ENCODE assay signal across 14 cellular contexts in the genomic region with DNA sequence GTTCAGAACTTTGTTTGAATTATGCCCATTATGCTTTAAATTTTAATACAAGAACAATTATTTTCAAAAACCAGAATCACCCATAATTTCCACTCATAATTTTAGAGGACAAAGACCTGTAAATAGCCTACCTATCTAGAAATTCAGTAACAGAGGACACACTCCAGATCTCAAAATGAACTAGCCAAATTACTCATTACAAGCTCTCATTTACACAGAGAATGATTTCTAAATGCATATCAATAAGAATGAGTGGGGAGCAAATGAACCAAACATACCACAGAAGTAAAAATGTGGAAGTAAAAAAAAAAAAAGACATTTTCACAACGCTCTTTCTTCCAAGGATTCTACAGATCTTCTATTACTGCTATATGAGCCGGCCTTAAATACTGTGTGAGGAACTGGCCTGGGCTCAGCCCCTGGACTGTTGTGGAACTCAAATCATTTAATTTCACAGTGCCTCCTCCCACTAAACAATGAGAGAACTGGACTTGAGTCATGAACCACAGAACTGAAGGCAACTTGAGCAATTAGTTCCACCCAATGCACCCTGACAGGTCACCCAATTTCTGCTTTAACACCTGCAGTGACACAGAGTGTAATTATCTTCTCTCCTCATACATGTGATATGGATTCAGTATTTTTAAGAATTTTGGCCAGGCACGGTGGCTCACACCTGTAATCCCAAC. TPM values are rescaled to one million over a fixed set of nuclear protein-coding genes. Genes with fewer than 3 reads are reported as not detected.
DNase-seq lines count a peak whose midpoint lies in the region; ATAC-seq and TF ChIP-seq lines count a peak whose summit lies in the region.
"Had no signal": no experiment of that assay in that cellular context is flagged by ENCODE, and none has a peak within 500 bp of the region (broad histone marks: within the 10 kb centered on the region; RNA-seq: fewer than 3 reads in every experiment).

No MANE protein-coding gene starts in this region.

- peaks cover 5% of the 10 kb centered on the region; the same call in 1 of the 2 replicates for H4K20me1 ChIP-seq in OCI-LY7 (ENCODE audit: insufficient read depth, low read length)

- no peaks in the 10 kb centered on the region for H3K9me2 ChIP-seq in OCI-LY7 (ENCODE audit: insufficient read depth, low read length)

- no peak for TF ChIP-seq CTCF in CD4-positive, alpha-beta T cell (IDR thresholded peaks at IDR 0.05)
- TF ChIP-seq CTCF in OCI-LY7 (conservative IDR thresholded peaks at IDR 0.05; ENCODE audit: low read length) (no peak), brain microvascular endothelial cell (IDR thresholded peaks at IDR 0.05; ENCODE audit: low read depth, low read length, missing control alignments) (no peak)

- peak; percentile 59 for ATAC-seq in HG02870 (IDR thresholded peaks at IDR 0.05; ENCODE audit: unreplicated experiment)
- peak; percentile 76 to 91 for ATAC-seq in activated T-cell treated with anti-CD3 and anti-CD28 coated beads, Interleukin-2, amount 50 U/mL, for 72 hours (replicated peaks in 1 of 2)
- no peak for ATAC-seq in CD4-positive, alpha-beta T cell (ENCODE audit: poor library complexity)
- ATAC-seq: effector memory CD8-positive, alpha-beta T cell had no signal

- no peak for DNase-seq in CD4-positive, alpha-beta memory T cell
- DNase-seq in activated T-cell treated with anti-CD3 and anti-CD28 coated beads, Interleukin-2, amount 50 U/mL, for 72 hours = peak; percentile 14 to 44
- DNase-seq in left kidney (ENCODE audit: low read depth, low spot score) (peak; percentile 16), SW 1271 (lab: John Stamatoyannopoulos, UW) (no peak), OCI-LY7 (ENCODE audit: low spot score) (no peak), brain microvascular endothelial cell (no peak)
- no peak for DNase-seq in CD4-positive, alpha-beta T cell
- DNase-seq: effector memory CD8-positive, alpha-beta T cell; GDM1; NK-92 treated with Interleukin-12 subunit alpha and Interleukin-12 subunit beta, amount 100 ng/mL, for 24 hours had no signal

- peaks cover 90% of the 10 kb centered on the region for H3K79me2 ChIP-seq in OCI-LY7 (ENCODE audit: insufficient read depth, low read depth, low read length)

- in situ Hi-C loops in brain microvascular endothelial cell (cut with HindIII; ENCODE audit: low pct_ligation_motif_present, low sequenced_read_pairs) = loop anchor here (25.0 kb wide), 1 partner anchor 91 kb away; no protein-coding TSS in a partner anchor

- CTCF ChIA-PET in CD4-positive, alpha-beta memory T cell (lab: Charles Lee; ENCODE audit: partially characterized antibody) = interaction anchor here (0.9 kb wide), 1 partner anchor 604 kb away, joined by 3 read pairs; no protein-coding TSS in a partner anchor
- CTCF ChIA-PET in CD4-positive, alpha-beta T cell (lab: Charles Lee) = interaction anchor here (1.9 kb wide), 1 partner anchor 17 kb away, joined by 4 read pairs; no protein-coding TSS in a partner anchor
- CTCF ChIA-PET in OCI-LY7 (lab: Charles Lee; ENCODE audit: unreplicated experiment) = no interaction called here

- peaks cover 26 to 62% (median 44%) of the 10 kb centered on the region in 4 donors for H3K4me1 Mint-ChIP-seq in CD4-positive, alpha-beta memory T cell
- H3K4me1 Mint-ChIP-seq in activated T-cell treated with anti-CD3 and anti-CD28 coated beads, Interleukin-2, amount 50 U/mL, for 72 hours (ENCODE audit: low read depth) = peaks cover 71% of the 10 kb centered on the region
- H3K4me1 Mint-ChIP-seq in CD4-positive, alpha-beta T cell (ENCODE audit: low read depth) = peaks cover 55% of the 10 kb centered on the region

- H3K36me3 ChIP-seq in CD4-positive, alpha-beta memory T cell (ENCODE audit: insufficient read depth, low read length) = no peaks in the 10 kb centered on the region
- H3K36me3 ChIP-seq in OCI-LY7 (ENCODE audit: insufficient read depth, low read length) (no peaks in the 10 kb centered on the region), brain microvascular endothelial cell (replicated peaks) (no peaks in the 10 kb centered on the region)
- H3K36me3 ChIP-seq: tibial nerve had no signal

- peaks cover 17% of the 10 kb centered on the region for H3K4me1 ChIP-seq in CD4-positive, alpha-beta memory T cell (ENCODE audit: insufficient read depth, low read length)
- peaks cover 4% of the 10 kb centered on the region for H3K4me1 ChIP-seq in OCI-LY7 (ENCODE audit: insufficient read depth, low read length, poor library complexity, severe bottlenecking)

- H3K9me3 Mint-ChIP-seq in CD4-positive, alpha-beta memory T cell = no peaks in the 10 kb centered on the region
- peaks cover 0 to 2% of the 10 kb centered on the region in 2 donors for H3K9me3 Mint-ChIP-seq in activated T-cell treated with anti-CD3 and anti-CD28 coated beads, Interleukin-2, amount 50 U/mL, for 72 hours
- H3K9me3 Mint-ChIP-seq in CD4-positive, alpha-beta T cell = no peaks in the 10 kb centered on the region
- H3K9me3 Mint-ChIP-seq: effector memory CD8-positive, alpha-beta T cell had no signal

- BruUV-seq in OCI-LY7 (replicated peaks; lab: Mats Ljungman, UMichigan) = no TSS peak

- no peak overlapping the region for H2AFZ ChIP-seq in OCI-LY7 (ENCODE audit: low read length)

- POLR2A ChIA-PET in CD4-positive, alpha-beta memory T cell (lab: Charles Lee; ENCODE audit: partially characterized antibody) = interaction anchor here (1.1 to 2.7 kb wide), 2 partner anchors 8 to 12 kb away, joined by 3 to 9 read pairs; partner anchors contain the start of gene MRTFA
- POLR2A ChIA-PET in CD4-positive, alpha-beta T cell (lab: Charles Lee) = interaction anchor here (2.6 kb wide), 1 partner anchor 8 kb away, joined by 9 read pairs; the partner anchor contains the start of gene MRTFA
- POLR2A ChIA-PET in OCI-LY7 (lab: Charles Lee) = interaction anchor here (0.6 to 1.2 kb wide), 2 partner anchors 9 to 13 kb away, joined by 3 to 4 read pairs; no protein-coding TSS in a partner anchor

- peaks cover 0 to 4% of the 10 kb centered on the region in 2 donors for H3K36me3 Mint-ChIP-seq in CD4-positive, alpha-beta memory T cell
- peaks cover 0 to 6% of the 10 kb centered on the region in 2 donors for H3K36me3 Mint-ChIP-seq in activated T-cell treated with anti-CD3 and anti-CD28 coated beads, Interleukin-2, amount 50 U/mL, for 72 hours (ENCODE audit: insufficient read depth in 2 of 2)
- H3K36me3 Mint-ChIP-seq in CD4-positive, alpha-beta T cell (ENCODE audit: low read depth) = no peaks in the 10 kb centered on the region

- no peak overlapping the region for H3K27ac ChIP-seq in CD4-positive, alpha-beta memory T cell (ENCODE audit: low read depth, low read length)
- H3K27ac ChIP-seq in CD4-positive, alpha-beta T cell (ENCODE audit: low read depth, low read length) = no peak overlapping the region
- H3K27ac ChIP-seq in OCI-LY7 (ENCODE audit: low read depth, low read length, poor library complexity, severe bottlenecking) (no peak overlapping the region), brain microvascular endothelial cell (no peak overlapping the region)

- H3K4me3 Mint-ChIP-seq in CD4-positive, alpha-beta memory T cell = peak overlapping the region in 1 of 8 donors; percentile 10
- peak overlapping the region; percentile 12 to 70 for H3K4me3 Mint-ChIP-seq in activated T-cell treated with anti-CD3 and anti-CD28 coated beads, Interleukin-2, amount 50 U/mL, for 72 hours
- H3K4me3 Mint-ChIP-seq in CD4-positive, alpha-beta T cell = no peak overlapping the region
- H3K4me3 Mint-ChIP-seq: effector memory CD8-positive, alpha-beta T cell had no signal

- H3K27me3 Mint-ChIP-seq in CD4-positive, alpha-beta memory T cell = no peaks in the 10 kb centered on the region
- no peaks in the 10 kb centered on the region for H3K27me3 Mint-ChIP-seq in activated T-cell treated with anti-CD3 and anti-CD28 coated beads, Interleukin-2, amount 50 U/mL, for 72 hours (ENCODE audit: low read depth)
- H3K27me3 Mint-ChIP-seq in CD4-positive, alpha-beta T cell = no peaks in the 10 kb centered on the region
- H3K27me3 Mint-ChIP-seq: effector memory CD8-positive, alpha-beta T cell had no signal

- no peaks in the 10 kb centered on the region for H3K27me3 ChIP-seq in CD4-positive, alpha-beta memory T cell (ENCODE audit: insufficient read depth, low read length)
- H3K27me3 ChIP-seq in CD4-positive, alpha-beta T cell (ENCODE audit: control insufficient read depth, insufficient read depth, low read length) = no peaks in the 10 kb centered on the region
- H3K27me3 ChIP-seq in brain microvascular endothelial cell (replicated peaks) = no peaks in the 10 kb centered on the region
- H3K27me3 ChIP-seq: tibial nerve had no signal

- peak overlapping the region in 4 of 7 donors; percentile 25 to 70 (median 44) for H3K27ac Mint-ChIP-seq in CD4-positive, alpha-beta memory T cell
- peak overlapping the region; percentile 73 for H3K27ac Mint-ChIP-seq in activated T-cell treated with anti-CD3 and anti-CD28 coated beads, Interleukin-2, amount 50 U/mL, for 72 hours
- H3K27ac Mint-ChIP-seq in CD4-positive, alpha-beta T cell = no peak overlapping the region

- intact Hi-C loops in CD4-positive, alpha-beta memory T cell (cut with micrococcal nuclease) = no loop called here
- intact Hi-C loops in CD4-positive, alpha-beta T cell (cut with DNase I, micrococcal nuclease) = no loop called here
- intact Hi-C loops in OCI-LY7 (cut with micrococcal nuclease; ENCODE audit: unreplicated experiment) = no loop called here

- H3K4me2 ChIP-seq in OCI-LY7 (ENCODE audit: low read length) = no peak overlapping the region

- H3K4me3 ChIP-seq in CD4-positive, alpha-beta memory T cell (ENCODE audit: low read length in 2 of 2) = no peak overlapping the region
- H3K4me3 ChIP-seq in OCI-LY7 (ENCODE audit: low read depth, low read length, poor library complexity, severe bottlenecking) (no peak overlapping the region), brain microvascular endothelial cell (ENCODE audit: low read depth, low read length) (no peak overlapping the region)
- H3K4me3 ChIP-seq: tibial nerve had no signal

- no peaks in the 10 kb centered on the region for H3K9me3 ChIP-seq in CD4-positive, alpha-beta memory T cell (ENCODE audit: control insufficient read depth in 1 of 2, low read length in 2 of 2)
- H3K9me3 ChIP-seq in CD4-positive, alpha-beta T cell (ENCODE audit: control insufficient read depth, low read length) = no peaks in the 10 kb centered on the region
- H3K9me3 ChIP-seq in OCI-LY7 (ENCODE audit: low read length) = no peaks in the 10 kb centered on the region
- H3K9me3 ChIP-seq: tibial nerve had no signal

RNA-seq across cellular contexts. Expression of gene MRTFA, which starts 8.0 kb away (rescaled TPM):
- total RNA-seq in CD4-positive, alpha-beta memory T cell = 10 to 100 TPM; 79.1 to 91.6 TPM
- 10 to 100 TPM in 1 of 2 donors, 1 to 10 TPM in 1; 5.3 to 22.7 TPM for polyA plus RNA-seq in CD4-positive, alpha-beta memory T cell
- 10 to 100 TPM; 44.7 to 51.7 TPM for total RNA-seq in activated T-cell treated with anti-CD3 and anti-CD28 coated beads, Interleukin-2, amount 50 U/mL, for 72 hours
- 10 to 100 TPM; 55.3 to 58.9 TPM for total RNA-seq in CD4-positive, alpha-beta T cell
- 25.6 and 47.7 TPM in 2 replicates for total RNA-seq in OCI-LY7 (2014; rRNA removed; shearing (Covaris generic))
- 60.4 and 66.9 TPM in 2 replicates for total RNA-seq in OCI-LY7 (2022)

RNA-seq across cellular contexts. Expression of gene MCHR1, which starts 50.8 kb away (rescaled TPM):
- total RNA-seq in CD4-positive, alpha-beta memory T cell = not detected
- polyA plus RNA-seq in CD4-positive, alpha-beta memory T cell = not detected
- total RNA-seq in activated T-cell treated with anti-CD3 and anti-CD28 coated beads, Interleukin-2, amount 50 U/mL, for 72 hours = not detected
- not detected for total RNA-seq in CD4-positive, alpha-beta T cell
- total RNA-seq in OCI-LY7 (2014; rRNA removed; shearing (Covaris generic)) = not detected in 2 replicates
- total RNA-seq in OCI-LY7 (2022) = not detected in 2 replicates
- total RNA-seq: activated CD8-positive, alpha-beta memory T cell treated with anti-CD3 and anti-CD28 coated beads for 36 hours; lung microvascular endothelial cell had no signal

Comparison
In these comparisons a context has a peak if more than half of its experiments do, and no peak if none do; other contexts are left out.
1. DNase-seq: peak in activated T-cell treated with anti-CD3 and anti-CD28 coated beads, Interleukin-2, amount 50 U/mL, for 72 hours (2 of 2) and left kidney (single experiment); none in CD4-positive, alpha-beta memory T cell (0 of 5), SW 1271 (0 of 2), CD4-positive, alpha-beta T cell (0 of 10), OCI-LY7 (single experiment) and brain microvascular endothelial cell (single experiment).